25 cellular contexts compared by ENCODE assay signal in the genomic region with DNA sequence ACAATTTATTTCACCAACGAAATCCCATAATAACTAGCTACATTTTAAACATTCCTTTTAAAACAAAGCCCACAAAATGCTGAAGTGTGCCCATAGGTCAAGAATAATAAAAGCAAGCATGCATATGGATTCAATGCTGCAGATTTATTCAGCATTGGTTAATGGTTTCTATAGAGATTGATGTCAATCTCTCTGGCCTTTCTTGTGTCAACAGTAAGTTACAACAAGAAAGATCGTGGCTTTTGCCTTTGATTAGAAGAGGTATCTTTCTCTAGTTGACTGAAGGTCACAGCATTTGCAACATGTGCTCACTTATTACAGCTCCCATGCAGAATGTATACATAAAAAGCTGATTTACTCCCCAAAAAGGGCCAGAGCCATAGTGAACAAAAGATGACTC. TPM values are rescaled to one million over a fixed set of nuclear protein-coding genes. Genes with fewer than 3 reads are reported as not detected.
"Had no signal": no experiment of that assay in that cellular context is flagged by ENCODE, and none has a peak within 500 bp of the region (broad histone marks: within the 10 kb centered on the region; RNA-seq: fewer than 3 reads in every experiment).

No MANE protein-coding gene starts in this region.

- H3K4me3 ChIP-seq: adrenal gland, pancreas had no signal

- H3K4me3 Mint-ChIP-seq: activated naive CD4-positive, alpha-beta T cell treated with anti-CD3 and anti-CD28 coated beads for 36 hours; activated naive CD8-positive, alpha-beta T cell treated with anti-CD3 and anti-CD28 coated beads for 36 hours; immature natural killer cell; mesothelial cell of epicardium; naive thymus-derived CD4-positive, alpha-beta T cell; T-helper 1 cell treated with Interleukin-12 subunit alpha and Interleukin-12 subunit beta and Interleukin-4 antibody, amounts not matched to agents 30 μg/mL and 1 μg/mL, for 36 hours had no signal

- H3K9me3 ChIP-seq: adrenal gland, pancreas, right atrium auricular region, tibial nerve had no signal

- H3K27me3 ChIP-seq: adrenal gland, pancreas, right atrium auricular region, tibial nerve had no signal

- H3K27ac Mint-ChIP-seq: activated naive CD4-positive, alpha-beta T cell treated with anti-CD3 and anti-CD28 coated beads for 36 hours; activated naive CD8-positive, alpha-beta T cell treated with anti-CD3 and anti-CD28 coated beads for 36 hours; immature natural killer cell; naive thymus-derived CD4-positive, alpha-beta T cell; T-helper 1 cell treated with Interleukin-12 subunit alpha and Interleukin-12 subunit beta and Interleukin-4 antibody, amounts not matched to agents 30 μg/mL and 1 μg/mL, for 36 hours had no signal

- H3K27me3 Mint-ChIP-seq: activated naive CD8-positive, alpha-beta T cell treated with anti-CD3 and anti-CD28 coated beads for 36 hours; naive thymus-derived CD4-positive, alpha-beta T cell had no signal

- H3K4me1 ChIP-seq: adrenal gland had no signal

- H3K36me3 Mint-ChIP-seq: activated naive CD8-positive, alpha-beta T cell treated with anti-CD3 and anti-CD28 coated beads for 36 hours; immature natural killer cell; mesothelial cell of epicardium; naive thymus-derived CD4-positive, alpha-beta T cell had no signal

- H3K4me1 Mint-ChIP-seq: activated naive CD8-positive, alpha-beta T cell treated with anti-CD3 and anti-CD28 coated beads for 36 hours; immature natural killer cell; naive thymus-derived CD4-positive, alpha-beta T cell had no signal

- H3K9me3 Mint-ChIP-seq: activated naive CD4-positive, alpha-beta T cell treated with anti-CD3 and anti-CD28 coated beads for 36 hours; activated naive CD8-positive, alpha-beta T cell treated with anti-CD3 and anti-CD28 coated beads for 36 hours; mesothelial cell of epicardium had no signal

- FAIRE-seq: astrocyte, kidney, pancreas, TTC549 had no signal

- DNase-seq: activated CD4-positive, alpha-beta T cell treated with anti-CD3 and anti-CD28 coated beads for 48 hours; activated CD4-positive, alpha-beta T cell treated with anti-CD3 and anti-CD28 coated beads, Interleukin-2, amount 50 U/mL, for 48 hours; activated CD8-positive, alpha-beta memory T cell treated with anti-CD3 and anti-CD28 coated beads for 24 hours; activated effector memory CD4-positive, alpha-beta T cell treated with anti-CD3 and anti-CD28 coated beads, Interleukin-2, amount 50 U/mL, for 16 hours; activated naive CD4-positive, alpha-beta T cell treated with anti-CD3 and anti-CD28 coated beads for 36 hours; activated naive CD8-positive, alpha-beta T cell treated with anti-CD3 and anti-CD28 coated beads for 36 hours; adrenal gland; central memory CD4-positive, alpha-beta T cell; dermis blood vessel endothelial cell; effector CD4-positive, alpha-beta T cell; immature natural killer cell; kidney; left colon; naive thymus-derived CD4-positive, alpha-beta T cell; pancreas; stimulated activated CD4-positive, alpha-beta T cell treated with anti-CD3 and anti-CD28 coated beads, Interleukin-2, amount 100 ng/mL, for 48 hours; stimulated activated naive CD4-positive, alpha-beta T cell treated with Interleukin-2 at 50 U/mL for 16 hours; T-helper 9 cell; WERI-Rb-1 had no signal

- H3K27ac ChIP-seq: adrenal gland, WERI-Rb-1 had no signal

- H3K36me3 ChIP-seq: adrenal gland, pancreas, right atrium auricular region, tibial nerve, WERI-Rb-1 had no signal

RNA-seq across cellular contexts. Expression of gene SOX6, which starts 1.4 kb away (rescaled TPM):
- total RNA-seq: activated naive CD4-positive, alpha-beta T cell treated with anti-CD3 and anti-CD28 coated beads for 36 hours had no signal
- polyA plus RNA-seq: immature natural killer cell; naive thymus-derived CD4-positive, alpha-beta T cell had no signal
